ENCODE assay signal across 8 cellular contexts in the genomic region with DNA sequence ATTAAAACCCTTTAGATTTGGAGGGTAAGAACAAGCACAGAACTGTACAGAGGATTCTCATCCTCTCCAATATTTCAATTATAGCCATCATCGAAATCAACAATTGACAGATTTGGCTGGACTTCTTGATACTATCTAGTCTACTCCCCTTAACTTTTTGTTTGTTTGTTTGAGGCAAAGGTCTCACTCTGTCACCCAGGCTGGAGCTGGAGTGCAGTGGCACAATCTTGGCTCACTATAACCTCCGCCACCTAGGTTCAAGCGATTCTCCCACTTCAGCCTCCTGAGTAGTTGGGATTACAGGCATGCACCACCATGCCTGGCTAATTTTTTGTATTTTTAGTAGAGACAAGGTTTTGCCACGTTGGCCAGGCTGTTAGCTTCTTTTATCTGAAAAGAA. TPM values are rescaled to one million over a fixed set of nuclear protein-coding genes. Genes with fewer than 3 reads are reported as not detected.
"Had no signal": no experiment of that assay in that cellular context is flagged by ENCODE, and none has a peak within 500 bp of the region (broad histone marks: within the 10 kb centered on the region; RNA-seq: fewer than 3 reads in every experiment).

No MANE protein-coding gene starts in this region.

RNA-seq across cellular contexts. Expression of a gene that starts 6.4 kb away (rescaled TPM):
- total RNA-seq: IMR-90, NCI-H460, Right ventricle myocardium inferior, RPMI7951 had no signal

RNA-seq across cellular contexts. Expression of a gene that starts 39.7 kb away (rescaled TPM):
- total RNA-seq: RPMI7951 had no signal
- polyA plus RNA-seq: HepG2 had no signal

RNA-seq across cellular contexts. Expression of a gene that starts 41.0 kb away (rescaled TPM):
- total RNA-seq: HepG2, HT1080, IMR-90, NCI-H460, PC-9, Right ventricle myocardium inferior, RPMI7951, SJCRH30 had no signal
- polyA plus RNA-seq: HepG2, IMR-90 had no signal
